6 cellular contexts compared by ENCODE assay signal in genomic region chr22:21848057-21848456, GRCh38. TPM values are rescaled to one million over a fixed set of nuclear protein-coding genes. Genes with fewer than 3 reads are reported as not detected.
DNase-seq lines count a peak whose midpoint lies in the region; ATAC-seq, FAIRE-seq and TF ChIP-seq lines count a peak whose summit lies in the region.
"Not testable (repeated sequence)": the region's sequence is repeated elsewhere in the genome, so short reads cannot be mapped to it uniquely, and the experiment has no call there.

No MANE protein-coding gene starts in this region.

- SMC1A ChIA-PET in GM12878 (lab: Charles Lee; ENCODE audit: uncharacterized antibody, unreplicated experiment): interaction anchor here (0.7 kb wide), 1 partner anchor 10 kb away, joined by 4 read pairs; no protein-coding TSS in a partner anchor

- not testable (repeated sequence) for H3K4me3 ChIP-seq in GM12878; right atrium auricular region; lung; trophoblast cell (ENCODE audit: low read depth, low read length)

- not testable (repeated sequence) for H3K14ac ChIP-seq in trophoblast cell (ENCODE audit: low read length)

- not testable (repeated sequence) for TF ChIP-seq POLR2A in GM12878 (IDR thresholded peaks at IDR 0.05; ENCODE audit: low read depth, low read length)

- not testable (repeated sequence) for H4K12ac ChIP-seq in trophoblast cell (ENCODE audit: low read depth, low read length)

- in situ Hi-C loops in SK-MEL-5 (cut with HindIII; ENCODE audit: low pct_unique_long_range_greater_than_20kb, low sequenced_read_pairs); GM12878 (cut with MboI): not testable (repeated sequence)

- not testable (repeated sequence) for ATAC-seq in GM12878; effector memory CD8-positive, alpha-beta T cell (replicated peaks); lung (ENCODE audit: insufficient read depth, low FRiP score)

- not testable (repeated sequence) for H3K9me3 Mint-ChIP-seq in effector memory CD8-positive, alpha-beta T cell

- H3K4me3 Mint-ChIP-seq in effector memory CD8-positive, alpha-beta T cell: peak overlapping the region; percentile 36 to 44

- not testable (repeated sequence) for FAIRE-seq in GM12878 (lab: Jason Lieb, UNC)

- TF ChIP-seq EP300 in GM12878 (IDR thresholded peaks at IDR 0.05; ENCODE audit: borderline replicate concordance in 1 of 2, control insufficient read depth in 1 of 2, low read depth in 2 of 2, low read length in 2 of 2): not testable (repeated sequence)

- not testable (repeated sequence) for H4K8ac ChIP-seq in trophoblast cell (ENCODE audit: low read depth, low read length)

- peaks cover 48% of the 10 kb centered on the region for H3K79me2 ChIP-seq in GM12878 (ENCODE audit: control insufficient read depth, insufficient read depth, low read length)
- not testable (repeated sequence) for H3K79me2 ChIP-seq in trophoblast cell (ENCODE audit: control insufficient read depth, insufficient read depth, low read length, poor library complexity)

- H3K27me3 Mint-ChIP-seq in effector memory CD8-positive, alpha-beta T cell: not testable (repeated sequence)

- BruUV-seq in GM12878 (replicated peaks; lab: Mats Ljungman, UMichigan): TSS peak; percentile 36

- POLR2A ChIA-PET in GM12878 (lab: Charles Lee): not testable (repeated sequence)

- H3K18ac ChIP-seq in trophoblast cell (ENCODE audit: low read length): not testable (repeated sequence)

- H3K9ac ChIP-seq in GM12878 (ENCODE audit: control insufficient read depth, insufficient read depth, low read length); trophoblast cell (ENCODE audit: low read length): not testable (repeated sequence)

- H3K23ac ChIP-seq in trophoblast cell (ENCODE audit: low read length): not testable (repeated sequence)

- not testable (repeated sequence) for H3K36me3 ChIP-seq in GM12878 (ENCODE audit: control insufficient read depth in 2 of 2, insufficient read depth in 2 of 2, low read length in 1 of 2); right atrium auricular region; lung (ENCODE audit: control insufficient read depth in 2 of 2, insufficient read depth in 2 of 2, low read length in 2 of 2); trophoblast cell (ENCODE audit: control insufficient read depth in 1 of 2, insufficient read depth in 2 of 2, low read length in 2 of 2)

- H3K4me2 ChIP-seq in GM12878 (ENCODE audit: control insufficient read depth, insufficient read depth); trophoblast cell (ENCODE audit: low read length): not testable (repeated sequence)

- H3K79me1 ChIP-seq in trophoblast cell (ENCODE audit: low read length): not testable (repeated sequence)

- H3K27ac ChIP-seq in GM12878 (ENCODE audit: control insufficient read depth, insufficient read depth); trophoblast cell (ENCODE audit: low read depth, low read length): not testable (repeated sequence)
- peak overlapping the region; percentile 68 to 81 for H3K27ac ChIP-seq in right atrium auricular region
- peak overlapping the region; percentile 33 to 37 for H3K27ac ChIP-seq in lung (ENCODE audit: low read depth in 1 of 2, low read length in 1 of 2)

- intact Hi-C loops in GM12878 (cut with micrococcal nuclease; ENCODE audit: unreplicated experiment): not testable (repeated sequence)

- not testable (repeated sequence) for H3K9me3 ChIP-seq in GM12878 (replicated peaks; ENCODE audit: control insufficient read depth, insufficient read depth, low read length); right atrium auricular region; lung (ENCODE audit: control insufficient read depth in 2 of 2, insufficient read depth in 1 of 2, low read length in 1 of 2); trophoblast cell (ENCODE audit: insufficient read depth, low read depth, low read length)

- not testable (repeated sequence) for H2AFZ ChIP-seq in GM12878 (ENCODE audit: control insufficient read depth, low read depth, low read length); trophoblast cell (ENCODE audit: insufficient read depth, low read length, poor library complexity)

- H4K20me1 ChIP-seq in GM12878 (ENCODE audit: control insufficient read depth, insufficient read depth): not testable (repeated sequence)

- H2BK12ac ChIP-seq in trophoblast cell (ENCODE audit: low read length): not testable (repeated sequence)

- H2BK120ac ChIP-seq in trophoblast cell (ENCODE audit: insufficient read depth, low read length, poor library complexity): not testable (repeated sequence)

- not testable (repeated sequence) for H2BK5ac ChIP-seq in trophoblast cell (ENCODE audit: low read depth, low read length, poor library complexity)

- TF ChIP-seq CTCF in GM12878 (IDR thresholded peaks at IDR 0.05 in 2 of 3, conservative IDR thresholded peaks at IDR 0.05 in 1 of 3; ENCODE audit: control insufficient read depth in 2 of 3, extremely low read depth in 1 of 3, insufficient read depth in 1 of 3, low read depth in 3 of 3, low read length in 3 of 3); right atrium auricular region (IDR thresholded peaks at IDR 0.05); lung (IDR thresholded peaks at IDR 0.05; ENCODE audit: control extremely low read depth, extremely low read depth): not testable (repeated sequence)

- WGBS in GM12878 (ENCODE audit: insufficient coverage, insufficient replicate concordance, low lambda C conversion rate, missing lambda C conversion rate): 89% methylated on average over 4 of the region's 5 CpGs
- WGBS in lung, 2 donors: 65 to 89% methylated on average over 5 of the region's 5 CpGs
- no CpG with 5 or more reads among the region's 5 CpGs for WGBS in trophoblast cell (ENCODE audit: extremely low coverage, insufficient coverage, insufficient read length)

- peak overlapping the region in 1 of 2 donors; percentile 75 for H3K27ac Mint-ChIP-seq in effector memory CD8-positive, alpha-beta T cell

- peaks cover 58 to 72% of the 10 kb centered on the region in 2 donors for H3K4me1 Mint-ChIP-seq in effector memory CD8-positive, alpha-beta T cell (ENCODE audit: low read depth in 2 of 2)

- H4K91ac ChIP-seq in trophoblast cell (ENCODE audit: low read depth, low read length): not testable (repeated sequence)

- RAD21 ChIA-PET in GM12878 (lab: Charles Lee; ENCODE audit: unreplicated experiment): not testable (repeated sequence)

- not testable (repeated sequence) for TF ChIP-seq RAD21 in GM12878 (IDR thresholded peaks at IDR 0.05; ENCODE audit: insufficient read depth, low read depth, low read length)

- CTCF ChIA-PET in GM12878 (lab: Yijun Ruan, JAX): not testable (repeated sequence)

- not testable (repeated sequence) for H2AK5ac ChIP-seq in trophoblast cell (ENCODE audit: low read length)

- DNase-seq in SK-MEL-5 (ENCODE audit: low read depth, low spot score): peak; percentile 34
- DNase-seq in GM12878 (ENCODE audit: low read depth, low spot score); effector memory CD8-positive, alpha-beta T cell; right atrium auricular region (ENCODE audit: low spot score); lung (ENCODE audit: low spot score); trophoblast cell: not testable (repeated sequence)

- H3K36me3 Mint-ChIP-seq in effector memory CD8-positive, alpha-beta T cell (ENCODE audit: insufficient read depth): peaks cover 25% of the 10 kb centered on the region

- H3K4me1 ChIP-seq in GM12878 (ENCODE audit: control insufficient read depth, insufficient read depth, low read length); trophoblast cell (ENCODE audit: control insufficient read depth in 1 of 2, insufficient read depth in 2 of 2, low read length in 2 of 2): not testable (repeated sequence)
- peaks cover 0 to 71% of the 10 kb centered on the region in 2 donors for H3K4me1 ChIP-seq in right atrium auricular region
- H3K4me1 ChIP-seq in lung (ENCODE audit: control insufficient read depth in 2 of 2, insufficient read depth in 2 of 2, low read length in 2 of 2): peaks cover 6 to 24% of the 10 kb centered on the region in 2 donors

- H3K4ac ChIP-seq in trophoblast cell (ENCODE audit: low read depth, low read length): peak overlapping the region; percentile 64

- not testable (repeated sequence) for H3K27me3 ChIP-seq in GM12878 (replicated peaks in 1 of 2; ENCODE audit: control insufficient read depth in 2 of 2, insufficient read depth in 2 of 2, low read length in 1 of 2); right atrium auricular region; lung (ENCODE audit: control insufficient read depth, insufficient read depth); trophoblast cell (ENCODE audit: insufficient read depth, low read length)

RNA-seq across cellular contexts. Expression of gene MAPK1, which starts 19.4 kb away (rescaled TPM):
- total RNA-seq in SK-MEL-5 (2014; rRNA removed; shearing (Covaris generic)): 84.3 and 86.6 TPM in 2 replicates
- 77.3 and 79.3 TPM in 2 replicates for polyA plus RNA-seq in SK-MEL-5 (2015; cell fraction: cytosol; rRNA removed)
- 26.7 and 29.9 TPM in 2 replicates for polyA plus RNA-seq in SK-MEL-5 (2015; cell fraction: nucleus; rRNA removed)
- 74.3 and 78.3 TPM in 2 replicates for total RNA-seq in GM12878 (2013; cell fraction: nucleolus; rRNA removed)
- total RNA-seq in GM12878 (2014; rRNA removed) (41.5 and 51.6 TPM in 2 replicates), GM12878 (2014; rRNA removed; fragmentation: Illumina TruSeq; extraction: Trizol) (53.3 and 63.6 TPM in 2 replicates), GM12878 (2021) (102 and 105 TPM in 2 replicates), right atrium auricular region (10 to 100 TPM; 39.7 to 42.6 TPM), lung (100 to 1,000 TPM in 1 of 2 donors, 10 to 100 TPM in 1; 73.8 to 154 TPM)
- polyA plus RNA-seq in GM12878 (2011; ENCODE audit: low read depth): 21.8 TPM
- polyA plus RNA-seq in GM12878 (2011; rRNA removed) (118 and 123 TPM in 2 replicates), GM12878 (2014; fragmentation: Illumina TruSeq; extraction: Trizol) (75.7 and 87.7 TPM in 2 replicates), GM12878 (2014; fragmentation: Nextera tagmentation; extraction: Ambion mirVana) (10 to 100 TPM; 12.1 to 19.3 TPM), GM12878 (2014; rRNA removed) (53.2 and 58.6 TPM in 2 replicates), GM12878 (2016; fragmentation: Nextera tagmentation; extraction: Ambion mirVana) (10 to 100 TPM in 1 of 2 experiments, 1 to 10 TPM in 1; 7.0 to 87.6 TPM), lung (10 to 100 TPM; 16.3 to 34.7 TPM)
- polyA plus RNA-seq in GM12878 (2011; cell fraction: cytosol; rRNA removed): 47.2 and 49.6 TPM in 2 replicates
- polyA plus RNA-seq in GM12878 (2011; cell fraction: nucleus; rRNA removed): 34.8 and 46.6 TPM in 2 replicates
- 25.6 and 37.4 TPM in 2 replicates for polyA plus RNA-seq in GM12878 (2012)
- polyA minus RNA-seq in GM12878 (2011; rRNA and poly(A)+ RNA removed): 47.8 and 94.9 TPM in 2 replicates
- polyA minus RNA-seq in GM12878 (2011; cell fraction: cytosol; rRNA and poly(A)+ RNA removed): 17.0 and 27.3 TPM in 2 replicates
- polyA minus RNA-seq in GM12878 (2011; cell fraction: nucleus; rRNA and poly(A)+ RNA removed): 10.4 and 15.2 TPM in 2 replicates
- 42.9 and 43.3 TPM in 2 replicates for polyA plus RNA-seq in trophoblast cell (2013)
